In genomic region chr6:106370639-106371038, GRCh38 we compare ENCODE assay signal across 14 cellular contexts.
"Had no signal": no experiment of that assay in that cellular context is flagged by ENCODE, and none has a peak within 500 bp of the region (broad histone marks: within the 10 kb centered on the region; RNA-seq: fewer than 3 reads in every experiment).

No MANE protein-coding gene starts in this region.

- H3K9me3 Mint-ChIP-seq: activated naive CD4-positive, alpha-beta T cell treated with anti-CD3 and anti-CD28 coated beads, Interleukin-2, amount 10 ng/mL, durations not matched to agents 7 days and 5 days; activated T-helper 2 cell treated with anti-CD3 and anti-CD28 coated beads, Interferon-gamma antibody, Interleukin-2, Interleukin-4, amounts not matched to agents 10 μg/mL and 5 μg/mL and 100 μg/mL, durations not matched to agents 14 hours and 24 hours and 36 hours; central memory CD8-positive, alpha-beta T cell; naive thymus-derived CD8-positive, alpha-beta T cell had no signal

- H3K4me1 ChIP-seq: testis, upper lobe of right lung had no signal

- DNase-seq: activated naive CD4-positive, alpha-beta T cell treated with anti-CD3 and anti-CD28 coated beads, Interleukin-2, amount 10 ng/mL, durations not matched to agents 7 days and 5 days; effector memory CD4-positive, alpha-beta T cell; glutamatergic neuron; left colon; mucosa of descending colon; naive thymus-derived CD8-positive, alpha-beta T cell; nucleus accumbens; stimulated activated CD4-positive, alpha-beta T cell treated with anti-CD3 and anti-CD28 coated beads, Interleukin-2, amount 100 ng/mL, for 48 hours; stimulated activated naive CD8-positive, alpha-beta T cell treated with anti-CD3 and anti-CD28 coated beads, Interleukin-15, Interleukin-2, amounts not matched to agents 100 U/mL and 50 U/mL, for 24 hours; testis; upper lobe of right lung had no signal

- H3K27ac Mint-ChIP-seq: activated naive CD4-positive, alpha-beta T cell treated with anti-CD3 and anti-CD28 coated beads, Interleukin-2, amount 10 ng/mL, durations not matched to agents 7 days and 5 days; activated T-helper 2 cell treated with anti-CD3 and anti-CD28 coated beads, Interferon-gamma antibody, Interleukin-2, Interleukin-4, amounts not matched to agents 10 μg/mL and 5 μg/mL and 100 μg/mL, durations not matched to agents 14 hours and 24 hours and 36 hours; naive thymus-derived CD8-positive, alpha-beta T cell; progenitor cell of endocrine pancreas had no signal

- H3K36me3 ChIP-seq: upper lobe of right lung had no signal

- H3K27ac ChIP-seq: testis, upper lobe of right lung had no signal

- H3K4me1 Mint-ChIP-seq: central memory CD8-positive, alpha-beta T cell; naive thymus-derived CD8-positive, alpha-beta T cell had no signal

- H3K36me3 Mint-ChIP-seq: activated naive CD4-positive, alpha-beta T cell treated with anti-CD3 and anti-CD28 coated beads, Interleukin-2, amount 10 ng/mL, durations not matched to agents 7 days and 5 days; naive thymus-derived CD8-positive, alpha-beta T cell had no signal

- ATAC-seq: left colon; mucosa of descending colon; naive thymus-derived CD8-positive, alpha-beta T cell; stimulated activated naive CD8-positive, alpha-beta T cell treated with anti-CD3 and anti-CD28 coated beads, Interleukin-15, Interleukin-2, amounts not matched to agents 100 U/mL and 50 U/mL, for 24 hours; upper lobe of right lung had no signal

- H3K27me3 Mint-ChIP-seq: progenitor cell of endocrine pancreas had no signal

- H3K9me3 ChIP-seq: mucosa of descending colon, testis, upper lobe of right lung had no signal

- H3K4me3 Mint-ChIP-seq: activated naive CD4-positive, alpha-beta T cell treated with anti-CD3 and anti-CD28 coated beads, Interleukin-2, amount 10 ng/mL, durations not matched to agents 7 days and 5 days; central memory CD8-positive, alpha-beta T cell; naive thymus-derived CD8-positive, alpha-beta T cell had no signal

- H3K4me3 ChIP-seq: mucosa of descending colon, testis, upper lobe of right lung had no signal

- H3K27me3 ChIP-seq: testis, upper lobe of right lung had no signal
